ENCODE assay signal across 1 cellular context in genomic region chr2:5560981-5561380, GRCh38.
TF ChIP-seq lines count a peak whose summit lies in the region.

No MANE protein-coding gene starts in this region.

TF ChIP-seq in SK-N-SH, 30 proteins besides CTCF, POLR2A, EP300 and RAD21 (continued from another document):
- TF ChIP-seq RXRA (IDR thresholded peaks at IDR 0.05; ENCODE audit: borderline replicate concordance, low read depth) = no peak
- TF ChIP-seq RFX5 (IDR thresholded peaks at IDR 0.05; ENCODE audit: low read length) = no peak
- TF ChIP-seq NFIC (IDR thresholded peaks at IDR 0.05; ENCODE audit: borderline replicate concordance) = no peak
